Comparison of ENCODE assay signal across 10 cellular contexts in genomic region chr5:56327810-56328209, GRCh38.
DNase-seq lines count a peak whose midpoint lies in the region; ATAC-seq and TF ChIP-seq lines count a peak whose summit lies in the region.
"Had no signal": no experiment of that assay in that cellular context is flagged by ENCODE, and none has a peak within 500 bp of the region (broad histone marks: within the 10 kb centered on the region; RNA-seq: fewer than 3 reads in every experiment).

No MANE protein-coding gene starts in this region.

- H3K4me3 ChIP-seq in dorsolateral prefrontal cortex, result no peak overlapping the region
- H3K4me3 ChIP-seq: uterus had no signal

- TF ChIP-seq CTCF in dorsolateral prefrontal cortex (IDR thresholded peaks at IDR 0.05 in 54 of 56, conservative IDR thresholded peaks at IDR 0.05 in 2 of 56; ENCODE audit: low read depth in 1 of 56, partially characterized antibody in 56 of 56), result no peak

- intact Hi-C loops in dorsolateral prefrontal cortex (cut with DNase I), result no loop called here

- peaks cover 0 to 8% (median 0%) of the 10 kb centered on the region in 45 donors for H3K27me3 ChIP-seq in dorsolateral prefrontal cortex
- H3K27me3 ChIP-seq: uterus had no signal

- no peak overlapping the region for H3K27ac ChIP-seq in dorsolateral prefrontal cortex
- H3K27ac ChIP-seq: uterus had no signal

- ATAC-seq in GM18907 (IDR thresholded peaks at IDR 0.05; ENCODE audit: unreplicated experiment), result peak; percentile 62
- ATAC-seq in HG03354 (IDR thresholded peaks at IDR 0.05; ENCODE audit: poor library complexity, severe bottlenecking, unreplicated experiment), result peak; percentile 92

- DNase-seq in activated T-helper 1 cell treated with Interleukin-2 at 50 U/mL for 16 hours (ENCODE audit: low read depth) (peak; percentile 12), NCI-H2107 treated with DMSO at 0.1 percent for 48 hours (lab: John Stamatoyannopoulos, UW; ENCODE audit: unreplicated experiment) (no peak), dorsolateral prefrontal cortex (no peak), anterior cingulate cortex (lab: John Stamatoyannopoulos, UW) (no peak), COR-L47 (lab: John Stamatoyannopoulos, UW) (no peak)
- peak; percentile 84 for DNase-seq in stimulated activated CD4-positive, alpha-beta T cell treated with anti-CD3 and anti-CD28 coated beads, Interleukin-4, amount 100 ng/mL, for 24 hours
- DNase-seq: NCI-H510A, uterus had no signal

Comparison
In these comparisons a context has a peak if more than half of its experiments do, and no peak if none do; other contexts are left out.
1. DNase-seq: peak in activated T-helper 1 cell treated with Interleukin-2 at 50 U/mL for 16 hours (single experiment) and stimulated activated CD4-positive, alpha-beta T cell treated with anti-CD3 and anti-CD28 coated beads, Interleukin-4, amount 100 ng/mL, for 24 hours (single experiment); none in NCI-H2107 treated with DMSO at 0.1 percent for 48 hours (single experiment), dorsolateral prefrontal cortex (0 of 10), anterior cingulate cortex (0 of 58) and COR-L47 (single experiment).